Comparison of ENCODE assay signal across 8 cellular contexts in the genomic region with DNA sequence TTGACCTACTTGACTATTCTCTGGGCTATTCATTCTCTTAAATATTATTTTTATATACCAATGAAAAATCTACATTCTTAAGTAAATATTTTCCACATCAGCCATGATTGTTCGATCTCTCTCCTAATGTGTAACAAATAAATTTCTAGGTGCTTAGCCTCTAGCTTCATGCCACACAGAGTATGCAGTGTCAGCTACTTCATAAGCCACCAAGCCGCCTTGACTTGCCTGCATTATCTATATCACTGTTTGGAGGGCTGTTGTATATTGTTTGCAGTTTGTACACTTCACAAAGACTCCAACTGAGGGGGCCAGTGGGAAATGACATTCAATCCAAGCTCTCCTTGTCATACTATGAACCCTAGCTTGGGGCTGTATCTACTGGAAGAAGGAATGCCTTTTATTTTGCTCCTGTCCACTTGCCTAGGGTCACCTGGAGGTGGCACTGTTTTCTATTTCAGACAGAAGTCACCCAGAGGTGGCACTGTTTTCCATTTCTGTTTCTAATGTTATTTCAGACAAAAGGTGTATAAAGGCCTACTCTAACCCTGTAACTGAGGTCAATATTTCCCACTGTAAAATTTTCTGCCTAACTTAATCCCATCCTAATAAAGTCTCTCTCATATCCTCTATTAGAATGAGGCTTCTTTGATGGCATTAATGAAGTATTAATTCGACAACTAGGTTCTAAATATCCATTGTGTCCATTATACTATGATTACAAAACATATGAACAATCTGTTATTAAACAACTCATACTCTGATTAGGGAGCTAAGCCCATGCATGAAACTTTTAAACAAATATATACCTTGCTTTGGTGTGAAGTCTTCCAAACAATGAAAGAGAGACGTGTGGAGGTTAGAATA. TPM values are rescaled to one million over a fixed set of nuclear protein-coding genes. Genes with fewer than 3 reads are reported as not detected.
DNase-seq lines count a peak whose midpoint lies in the region; ATAC-seq and TF ChIP-seq lines count a peak whose summit lies in the region.

No MANE protein-coding gene starts in this region.

- ATAC-seq in heart left ventricle: no peak
- ATAC-seq in left ventricle myocardium superior: no peak
- peak; percentile 72 for ATAC-seq in central memory CD8-positive, alpha-beta T cell (replicated peaks; ENCODE audit: extremely low read depth, poor library complexity, severe bottlenecking)

- H3K4me1 Mint-ChIP-seq in central memory CD8-positive, alpha-beta T cell: no peaks in the 10 kb centered on the region

- H3K27ac Mint-ChIP-seq in central memory CD8-positive, alpha-beta T cell (ENCODE audit: low read depth): no peak overlapping the region

- no peaks in the 10 kb centered on the region for H3K27me3 Mint-ChIP-seq in central memory CD8-positive, alpha-beta T cell

- no peaks in the 10 kb centered on the region for H4K20me1 ChIP-seq in KMS-11 (ENCODE audit: insufficient read depth)

- H3K9ac ChIP-seq in KMS-11: no peak overlapping the region

- no peak overlapping the region for H3K4me3 ChIP-seq in heart left ventricle
- H3K4me3 ChIP-seq in KMS-11 (IDR thresholded peaks at IDR 0.05; ENCODE audit: insufficient read depth, low read depth, low read length): no peak overlapping the region
- H3K4me3 ChIP-seq in muscle layer of duodenum (ENCODE audit: low read depth in 1 of 2, low read length in 2 of 2): no peak overlapping the region

- peaks cover 0 to 14% (median 0%) of the 10 kb centered on the region in 12 donors for H3K4me1 ChIP-seq in heart left ventricle
- H3K4me1 ChIP-seq in KMS-11 (ENCODE audit: low read depth, poor library complexity, severe bottlenecking): no peaks in the 10 kb centered on the region
- peaks cover 0 to 13% of the 10 kb centered on the region in 2 donors for H3K4me1 ChIP-seq in muscle layer of duodenum (ENCODE audit: control insufficient read depth in 1 of 2, insufficient read depth in 2 of 2, low read length in 2 of 2)

- H3K9me3 Mint-ChIP-seq in central memory CD8-positive, alpha-beta T cell: no peaks in the 10 kb centered on the region

- no peaks in the 10 kb centered on the region for H3K36me3 Mint-ChIP-seq in central memory CD8-positive, alpha-beta T cell (ENCODE audit: insufficient read depth)

- intact Hi-C loops in heart left ventricle (cut with DNase I) (no loop called here), left ventricle myocardium superior (cut with micrococcal nuclease) (no loop called here)

- no peak overlapping the region for H3K4me3 Mint-ChIP-seq in central memory CD8-positive, alpha-beta T cell

- no peak overlapping the region for H2AFZ ChIP-seq in KMS-11 (ENCODE audit: low read depth)

- DNase-seq in heart left ventricle (no peak), left ventricle myocardium superior (no peak), H4 (ENCODE audit: low spot score) (peak; percentile 61), T-helper 9 cell (peak; percentile 17), NCI-H187 treated with DMSO at 0.1 percent for 48 hours (lab: John Stamatoyannopoulos, UW) (no peak)
- no peak for DNase-seq in central memory CD8-positive, alpha-beta T cell (ENCODE audit: low spot score in 2 of 2)

- H3K27ac ChIP-seq in heart left ventricle (peak overlapping the region in 4 of 12 donors; percentile 7 to 59 (median 16)), KMS-11 (no peak overlapping the region), muscle layer of duodenum (ENCODE audit: low read length) (peak overlapping the region; percentile 25)

- no peak overlapping the region for H3K4me2 ChIP-seq in KMS-11

- H3K27me3 ChIP-seq in heart left ventricle (no peaks in the 10 kb centered on the region), KMS-11 (ENCODE audit: insufficient read depth, low read depth) (no peaks in the 10 kb centered on the region), muscle layer of duodenum (ENCODE audit: low read depth, low read length) (no peaks in the 10 kb centered on the region)

- H3K36me3 ChIP-seq in heart left ventricle (no peaks in the 10 kb centered on the region), KMS-11 (ENCODE audit: insufficient read depth) (no peaks in the 10 kb centered on the region), muscle layer of duodenum (ENCODE audit: control insufficient read depth in 1 of 2, insufficient read depth in 2 of 2, low read length in 2 of 2) (no peaks in the 10 kb centered on the region)

- no peak for TF ChIP-seq POLR2A in heart left ventricle (IDR thresholded peaks at IDR 0.05)

- peak in 10 of 12 donors; percentile 12 to 56 (median 38) for TF ChIP-seq CTCF in heart left ventricle (IDR thresholded peaks at IDR 0.05)
- peak; percentile 83 for TF ChIP-seq CTCF in KMS-11 (conservative IDR thresholded peaks at IDR 0.05; ENCODE audit: low read depth, low read length)

- H3K79me2 ChIP-seq in KMS-11 (ENCODE audit: insufficient read depth, low read depth): no peaks in the 10 kb centered on the region

- H3K9me3 ChIP-seq in heart left ventricle (no peaks in the 10 kb centered on the region), muscle layer of duodenum (ENCODE audit: control insufficient read depth in 1 of 2, low read length in 2 of 2) (no peaks in the 10 kb centered on the region)

- WGBS in heart left ventricle, 4 donors: 93 to 97% (median 95%) methylated on average over 4 of the region's 4 CpGs

RNA-seq across cellular contexts. Expression of gene COL5A2, which starts 36.4 kb away (rescaled TPM):
- total RNA-seq in heart left ventricle: 10 to 100 TPM in 5 of 9 donors, 1 to 10 TPM in 4; 7.2 to 61.1 (median 12.4) TPM
- 10 to 100 TPM in 1 of 2 donors, 1 to 10 TPM in 1; 4.4 to 22.0 TPM for polyA plus RNA-seq in heart left ventricle
- total RNA-seq in left ventricle myocardium superior: 8.1 TPM
- 155 and 160 TPM in 2 replicates for total RNA-seq in H4 (2014; rRNA removed; shearing (Covaris generic))

Comparison
In these comparisons a context has a peak if more than half of its experiments do, and no peak if none do; other contexts are left out.
1. DNase-seq: peak in H4 (single experiment) and T-helper 9 cell (single experiment); none in heart left ventricle (0 of 5), left ventricle myocardium superior (single experiment), central memory CD8-positive, alpha-beta T cell (0 of 2) and NCI-H187 treated with DMSO at 0.1 percent for 48 hours (single experiment).